In the genomic region with DNA sequence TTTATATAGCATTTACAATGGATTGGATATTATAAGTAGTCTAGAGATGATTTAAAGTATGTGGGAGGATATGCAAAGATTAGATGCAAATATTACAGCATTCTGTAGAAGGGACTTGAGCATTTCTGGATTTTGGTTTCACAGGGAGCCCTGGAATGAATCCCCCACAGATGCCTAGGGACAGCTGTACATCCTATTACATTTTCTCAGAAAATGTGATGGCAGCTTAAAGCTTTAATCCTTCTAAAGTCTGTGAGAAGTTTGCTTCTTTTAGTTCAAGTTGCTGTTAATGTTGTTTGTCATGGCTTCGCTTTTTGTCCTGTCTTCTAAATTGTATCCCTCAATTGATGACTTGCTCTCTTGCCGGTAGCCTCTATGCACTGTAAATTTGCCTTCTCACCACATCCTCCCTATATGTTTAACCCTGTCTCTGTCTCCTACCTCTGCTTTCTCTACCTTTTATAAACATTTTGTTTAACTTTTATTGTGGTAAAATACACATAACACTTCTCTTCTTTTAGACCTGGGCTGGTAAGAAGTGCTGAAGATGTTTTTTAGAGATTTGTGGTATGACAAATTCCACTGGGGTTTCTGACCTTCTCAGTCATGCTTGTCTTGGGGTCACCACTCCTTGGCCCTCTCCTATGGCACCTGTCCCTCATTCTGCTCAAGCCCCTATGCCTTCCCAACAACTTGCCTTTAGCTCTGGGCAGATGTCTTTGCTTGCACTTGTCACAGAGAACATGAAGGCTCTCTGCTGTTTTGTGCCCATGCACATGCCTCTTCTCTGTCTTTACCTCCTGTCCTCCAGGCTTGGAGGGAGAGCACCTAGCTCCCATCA, we compare ENCODE assay signal across 12 cellular contexts. TPM values are rescaled to one million over a fixed set of nuclear protein-coding genes. Genes with fewer than 3 reads are reported as not detected.
DNase-seq lines count a peak whose midpoint lies in the region; ATAC-seq and TF ChIP-seq lines count a peak whose summit lies in the region.
"Had no signal": no experiment of that assay in that cellular context is flagged by ENCODE, and none has a peak within 500 bp of the region (broad histone marks: within the 10 kb centered on the region; RNA-seq: fewer than 3 reads in every experiment).

No MANE protein-coding gene starts in this region.

- H3K9me3 Mint-ChIP-seq in T-helper 2 cell treated with Interferon-gamma antibody and Interleukin-4, amounts not matched to agents 5 μg/mL and 100 μg/mL, for 36 hours: no peaks in the 10 kb centered on the region
- no peaks in the 10 kb centered on the region for H3K9me3 Mint-ChIP-seq in natural killer cell

- peak; percentile 61 to 65 for ATAC-seq in activated CD4-positive, CD25-positive, alpha-beta regulatory T cell treated with anti-CD3 and anti-CD28 coated beads, Interleukin-2, amount 50 U/mL, for 24 hours
- ATAC-seq in HG02852 (IDR thresholded peaks at IDR 0.05; ENCODE audit: unreplicated experiment) (peak; percentile 68), natural killer cell (peak; percentile 68 to 77 (median 71)), HG03571 (IDR thresholded peaks at IDR 0.05; ENCODE audit: unreplicated experiment) (no peak)
- ATAC-seq: gastrocnemius medialis had no signal

- no peak for TF ChIP-seq CTCF in natural killer cell (IDR thresholded peaks at IDR 0.05)

- H3K27me3 Mint-ChIP-seq in T-helper 2 cell treated with Interferon-gamma antibody and Interleukin-4, amounts not matched to agents 5 μg/mL and 100 μg/mL, for 36 hours (ENCODE audit: low read depth): no peaks in the 10 kb centered on the region
- H3K27me3 Mint-ChIP-seq in natural killer cell (ENCODE audit: low read depth in 2 of 2): no peaks in the 10 kb centered on the region

- H3K36me3 Mint-ChIP-seq in T-helper 2 cell treated with Interferon-gamma antibody and Interleukin-4, amounts not matched to agents 5 μg/mL and 100 μg/mL, for 36 hours (ENCODE audit: low read depth): peaks cover 18% of the 10 kb centered on the region
- no peaks in the 10 kb centered on the region for H3K36me3 Mint-ChIP-seq in natural killer cell

- H3K4me3 Mint-ChIP-seq in T-helper 2 cell treated with Interferon-gamma antibody and Interleukin-4, amounts not matched to agents 5 μg/mL and 100 μg/mL, for 36 hours: peak overlapping the region; percentile 52
- peak overlapping the region; percentile 82 for H3K4me3 Mint-ChIP-seq in natural killer cell

- DNase-seq in activated CD4-positive, CD25-positive, alpha-beta regulatory T cell treated with anti-CD3 and anti-CD28 coated beads, Interleukin-2, amount 50 U/mL, for 72 hours: no peak
- no peak for DNase-seq in T-helper 2 cell treated with Interferon-gamma antibody and Interleukin-4, amounts not matched to agents 5 μg/mL and 100 μg/mL, for 36 hours (ENCODE audit: low spot score)
- DNase-seq in natural killer cell (no peak), globus pallidus (ENCODE audit: low spot score) (no peak)
- DNase-seq in stimulated activated CD4-positive, alpha-beta T cell treated with anti-CD3 and anti-CD28 coated beads, Interleukin-1b, Interleukin-23, amount 100 ng/mL, for 48 hours: no peak
- DNase-seq: effector memory CD4-positive, alpha-beta T cell; gastrocnemius medialis; NCI-H2081 treated with DMSO at 0.1 percent for 48 hours; tibial artery had no signal

- intact Hi-C loops in natural killer cell (cut with micrococcal nuclease): loop anchor here (2.0 kb wide), 1 partner anchor 17 kb away; no protein-coding TSS in a partner anchor

- peaks cover 52% of the 10 kb centered on the region for H3K4me1 Mint-ChIP-seq in T-helper 2 cell treated with Interferon-gamma antibody and Interleukin-4, amounts not matched to agents 5 μg/mL and 100 μg/mL, for 36 hours (ENCODE audit: low read depth)
- H3K4me1 Mint-ChIP-seq in natural killer cell: peaks cover 63 to 85% of the 10 kb centered on the region in 2 donors

- H3K27ac Mint-ChIP-seq in T-helper 2 cell treated with Interferon-gamma antibody and Interleukin-4, amounts not matched to agents 5 μg/mL and 100 μg/mL, for 36 hours: peak overlapping the region; percentile 46
- peak overlapping the region; percentile 82 to 94 for H3K27ac Mint-ChIP-seq in natural killer cell

RNA-seq across cellular contexts. Expression of gene LNPEP, which starts 37.9 kb away (rescaled TPM):
- total RNA-seq in natural killer cell: 100 to 1,000 TPM; 126 to 162 (median 135) TPM
